Comparison of ENCODE assay signal across 14 cellular contexts in the genomic region with DNA sequence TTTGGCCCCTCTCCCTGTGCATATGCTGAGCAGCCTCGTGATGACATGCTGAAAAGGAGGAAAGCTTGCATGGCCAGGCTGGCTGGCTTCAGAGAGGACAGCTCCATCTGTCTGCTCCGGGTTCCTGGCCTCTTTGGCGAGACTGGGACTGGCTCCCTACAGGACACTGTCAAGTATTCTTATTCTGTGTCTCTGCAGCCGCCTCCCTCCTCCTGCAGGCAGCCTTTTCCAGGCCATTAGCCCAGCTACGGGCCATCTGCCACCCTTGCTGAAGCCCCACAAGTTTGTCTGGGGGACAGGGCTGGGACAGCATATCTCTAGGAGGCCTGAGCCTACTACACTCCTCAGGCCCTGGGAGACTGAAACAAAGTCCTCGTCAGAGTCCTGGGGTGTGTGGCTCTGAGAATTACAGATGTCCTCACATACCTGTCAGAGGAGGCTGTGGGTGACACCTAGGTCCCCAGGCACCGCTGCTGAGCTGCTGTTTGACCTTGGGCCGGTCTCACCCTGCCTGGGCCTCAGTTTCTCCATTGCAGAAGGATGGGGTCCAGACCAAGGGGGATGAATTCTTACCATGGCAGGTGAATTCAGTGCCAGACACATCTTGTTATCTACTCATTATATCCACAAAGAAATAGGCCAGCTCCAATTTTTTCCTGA. TPM values are rescaled to one million over a fixed set of nuclear protein-coding genes. Genes with fewer than 3 reads are reported as not detected.
DNase-seq lines count a peak whose midpoint lies in the region; ATAC-seq and TF ChIP-seq lines count a peak whose summit lies in the region.
"Had no signal": no experiment of that assay in that cellular context is flagged by ENCODE, and none has a peak within 500 bp of the region (broad histone marks: within the 10 kb centered on the region; RNA-seq: fewer than 3 reads in every experiment).

No MANE protein-coding gene starts in this region.

- no peak overlapping the region for H3K4me2 ChIP-seq in osteoblast (ENCODE audit: insufficient read depth, low read length)
- H3K4me2 ChIP-seq: PC-9 had no signal

- H3K36me3 ChIP-seq in osteoblast (ENCODE audit: insufficient read depth, low read length), result no peaks in the 10 kb centered on the region

- H3K36me3 Mint-ChIP-seq in chondrocyte (ENCODE audit: low read depth), result peaks cover 4% of the 10 kb centered on the region

- peaks cover 16% of the 10 kb centered on the region for H3K9me3 Mint-ChIP-seq in chondrocyte (ENCODE audit: low read depth)
- H3K9me3 Mint-ChIP-seq: CD4-positive, alpha-beta T cell had no signal

- no peaks in the 10 kb centered on the region for H3K4me1 ChIP-seq in osteoblast (ENCODE audit: insufficient read depth, low read length)

- H3K9me3 ChIP-seq in osteoblast (ENCODE audit: low read depth, low read length), result no peaks in the 10 kb centered on the region

- in situ Hi-C loops in G401 (cut with HindIII; ENCODE audit: low sequenced_read_pairs), result no loop called here

- no peak overlapping the region for H3K27ac Mint-ChIP-seq in chondrocyte (ENCODE audit: unreplicated experiment)
- H3K27ac Mint-ChIP-seq: CD4-positive, alpha-beta T cell had no signal

- no peaks in the 10 kb centered on the region for H3K79me2 ChIP-seq in osteoblast (ENCODE audit: insufficient read depth, low read length)

- DNase-seq in DMS 273 (lab: John Stamatoyannopoulos, UW; ENCODE audit: unreplicated experiment), result peak; percentile 67
- peak; percentile 98 for DNase-seq in G401 (ENCODE audit: low spot score)
- DNase-seq in chondrocyte (ENCODE audit: low spot score), result peak; percentile 67
- DNase-seq in osteoblast (ENCODE audit: insufficient read length, low spot score, missing footprints), result peak; percentile 22
- DNase-seq in SKM-1 (lab: John Stamatoyannopoulos, UW; ENCODE audit: unreplicated experiment), result no peak
- DNase-seq: CD4-positive, alpha-beta T cell; GM23248; NCI-H187 treated with DMSO at 0.1 percent for 48 hours; NCI-H82; PC-9 had no signal

- no peak overlapping the region for H3K4me3 Mint-ChIP-seq in chondrocyte (ENCODE audit: unreplicated experiment)
- H3K4me3 Mint-ChIP-seq: CD4-positive, alpha-beta T cell had no signal

- H3K27ac ChIP-seq in osteoblast (ENCODE audit: low read depth, low read length), result no peak overlapping the region
- H3K27ac ChIP-seq: GM23248, PC-9, SK-N-MC had no signal

- TF ChIP-seq CTCF in chondrocyte (IDR thresholded peaks at IDR 0.05) (no peak), osteoblast (IDR thresholded peaks at IDR 0.05; ENCODE audit: extremely low read depth, low read depth, low read length) (no peak)

- H3K27me3 Mint-ChIP-seq in chondrocyte (ENCODE audit: low read depth), result peaks cover 25% of the 10 kb centered on the region

- H3K27me3 ChIP-seq in osteoblast (ENCODE audit: insufficient read depth, low read length), result peaks cover 30% of the 10 kb centered on the region

- no peak overlapping the region for H3K4me3 ChIP-seq in osteoblast (ENCODE audit: insufficient read depth, low read length)
- H3K4me3 ChIP-seq: GM23248, PC-9, SK-N-MC had no signal

- no peak overlapping the region for H2AFZ ChIP-seq in osteoblast (ENCODE audit: low read length)
- H2AFZ ChIP-seq: GM23248, PC-9 had no signal

- ATAC-seq in GM19328 (IDR thresholded peaks at IDR 0.05; ENCODE audit: unreplicated experiment) (no peak), GM21717 (IDR thresholded peaks at IDR 0.05; ENCODE audit: unreplicated experiment) (no peak)

- no peaks in the 10 kb centered on the region for H4K20me1 ChIP-seq in osteoblast (ENCODE audit: insufficient read depth, low read length)

- H3K4me1 Mint-ChIP-seq in chondrocyte (ENCODE audit: low read depth), result peaks cover 4% of the 10 kb centered on the region

RNA-seq across cellular contexts. Expression of gene MRGPRG, which starts 11.0 kb away (rescaled TPM):
- not detected in 2 replicates for total RNA-seq in G401 (2014; rRNA removed; shearing (Covaris generic))
- total RNA-seq in chondrocyte, result not detected in 3 replicates
- not detected in 2 replicates for total RNA-seq in osteoblast
- total RNA-seq: CD4-positive, alpha-beta T cell; GM23248; NCI-H460; PC-9 had no signal

RNA-seq across cellular contexts. Expression of gene MRGPRE, which starts 24.6 kb away (rescaled TPM):
- not detected in 2 replicates for total RNA-seq in G401 (2014; rRNA removed; shearing (Covaris generic))
- total RNA-seq in chondrocyte (not detected in 3 replicates), osteoblast (under 0.01 TPM in 1 of 2 replicates, not detected in the other)
- total RNA-seq: CD4-positive, alpha-beta T cell; GM23248; NCI-H460; PC-9 had no signal

RNA-seq across cellular contexts. Expression of gene OSBPL5, which starts 42.5 kb away (rescaled TPM):
- total RNA-seq in G401 (2014; rRNA removed; shearing (Covaris generic)), result 13.2 and 16.2 TPM in 2 replicates
- 43.9 to 78.9 TPM (median 47.6 TPM) in 3 replicates for total RNA-seq in chondrocyte
- total RNA-seq in osteoblast, result 46.0 and 49.9 TPM in 2 replicates
